17 cellular contexts compared by ENCODE assay signal in genomic region chr11:111399187-111400031, GRCh38. TPM values are rescaled to one million over a fixed set of nuclear protein-coding genes. Genes with fewer than 3 reads are reported as not detected.
DNase-seq lines count a peak whose midpoint lies in the region; ATAC-seq and TF ChIP-seq lines count a peak whose summit lies in the region.
"Had no signal": no experiment of that assay in that cellular context is flagged by ENCODE, and none has a peak within 500 bp of the region (broad histone marks: within the 10 kb centered on the region; RNA-seq: fewer than 3 reads in every experiment).

No MANE protein-coding gene starts in this region.

- no peak overlapping the region for H3K4me3 Mint-ChIP-seq in activated naive CD8-positive, alpha-beta T cell treated with anti-CD3 and anti-CD28 coated beads, Interleukin-2, amount 50 U/mL, for 24 hours
- no peak overlapping the region for H3K4me3 Mint-ChIP-seq in mesothelial cell of epicardium

- intact Hi-C loops in posterior vena cava (cut with DNase I): loop anchor here in 1 of 2 donors (10.0 kb wide), 1 partner anchor 425 kb away; no protein-coding TSS in a partner anchor

- POLR2A ChIA-PET in GM10248 (lab: Yijun Ruan, JAX): interaction anchor here (0.6 kb wide), 1 partner anchor 20 kb away, joined by 6 read pairs; the partner anchor contains the start of gene POU2AF1

- peaks cover 49% of the 10 kb centered on the region for H3K4me1 Mint-ChIP-seq in activated naive CD8-positive, alpha-beta T cell treated with anti-CD3 and anti-CD28 coated beads, Interleukin-2, amount 50 U/mL, for 24 hours
- no peaks in the 10 kb centered on the region for H3K4me1 Mint-ChIP-seq in mesothelial cell of epicardium

- no peak for DNase-seq in GM10248 (ENCODE audit: extremely low spot score)
- no peak for DNase-seq in activated naive CD8-positive, alpha-beta T cell treated with anti-CD3 and anti-CD28 coated beads, Interleukin-2, amount 50 U/mL, for 24 hours
- no peak for DNase-seq in posterior vena cava (ENCODE audit: low spot score)
- DNase-seq in mesothelial cell of epicardium (ENCODE audit: low spot score in 2 of 2, unreplicated experiment in 2 of 2): no peak
- DNase-seq in DMS79 (lab: John Stamatoyannopoulos, UW): no peak
- DNase-seq: anterior cingulate cortex; foreskin fibroblast; GF-D8; left lung; NCI-H2107; RPMI8226; stimulated activated CD4-positive, alpha-beta T cell treated with anti-CD3 and anti-CD28 coated beads, Interleukin-12 subunit alpha, Interleukin-12 subunit beta, amount 100 ng/mL, for 4 hours had no signal

- CTCF ChIA-PET in GM10248 (lab: Yijun Ruan, JAX): interaction anchor here (0.7 to 6.6 kb wide), 12 partner anchors 9 to 117 kb away, joined by 3 to 39 read pairs (median 6); no protein-coding TSS in a partner anchor

- H3K36me3 Mint-ChIP-seq in activated naive CD8-positive, alpha-beta T cell treated with anti-CD3 and anti-CD28 coated beads, Interleukin-2, amount 50 U/mL, for 24 hours (ENCODE audit: low read depth): peaks cover 3% of the 10 kb centered on the region
- no peaks in the 10 kb centered on the region for H3K36me3 Mint-ChIP-seq in mesothelial cell of epicardium

- H3K27me3 Mint-ChIP-seq in activated naive CD8-positive, alpha-beta T cell treated with anti-CD3 and anti-CD28 coated beads, Interleukin-2, amount 50 U/mL, for 24 hours: no peaks in the 10 kb centered on the region
- H3K27me3 Mint-ChIP-seq in mesothelial cell of epicardium (ENCODE audit: low read depth): peaks cover 23% of the 10 kb centered on the region

- peak; percentile 39 for ATAC-seq in GM18873 (IDR thresholded peaks at IDR 0.05; ENCODE audit: low FRiP score, unreplicated experiment)
- ATAC-seq in HG02884 (IDR thresholded peaks at IDR 0.05; ENCODE audit: unreplicated experiment): peak; percentile 35
- ATAC-seq in activated naive CD8-positive, alpha-beta T cell treated with anti-CD3 and anti-CD28 coated beads, Interleukin-2, amount 50 U/mL, for 24 hours: peak; percentile 17
- ATAC-seq in HG03378 (IDR thresholded peaks at IDR 0.05; ENCODE audit: unreplicated experiment): no peak
- ATAC-seq: left lung had no signal

- H3K9me3 Mint-ChIP-seq in activated naive CD8-positive, alpha-beta T cell treated with anti-CD3 and anti-CD28 coated beads, Interleukin-2, amount 50 U/mL, for 24 hours: peaks cover 9% of the 10 kb centered on the region
- peaks cover 13% of the 10 kb centered on the region for H3K9me3 Mint-ChIP-seq in mesothelial cell of epicardium

- H3K27ac Mint-ChIP-seq in activated naive CD8-positive, alpha-beta T cell treated with anti-CD3 and anti-CD28 coated beads, Interleukin-2, amount 50 U/mL, for 24 hours: peak overlapping the region; percentile 63
- no peak overlapping the region for H3K27ac Mint-ChIP-seq in mesothelial cell of epicardium
- H3K27ac Mint-ChIP-seq: activated T-helper 2 cell treated with anti-CD3 and anti-CD28 coated beads, Interferon-gamma antibody, Interleukin-2, Interleukin-4, amounts not matched to agents 10 μg/mL and 5 μg/mL and 100 μg/mL, durations not matched to agents 14 hours and 24 hours and 36 hours had no signal

- peak; percentile 44 for TF ChIP-seq CTCF in GM10248 (IDR thresholded peaks at IDR 0.05; ENCODE audit: control extremely low read depth, extremely low read depth, low read depth, missing control alignments)
- no peak for TF ChIP-seq CTCF in mesothelial cell of epicardium (IDR thresholded peaks at IDR 0.05; ENCODE audit: unreplicated experiment)

RNA-seq across cellular contexts. Expression of gene POU2AF1, which starts 20.3 kb away (rescaled TPM):
- total RNA-seq in posterior vena cava: under 1 TPM; 0.23 to 0.38 TPM
- 0.25 TPM in 1 of 3 replicates, not detected in the others for total RNA-seq in mesothelial cell of epicardium
- total RNA-seq: H1 had no signal
